Comparison of ENCODE assay signal across 19 cellular contexts in the genomic region with DNA sequence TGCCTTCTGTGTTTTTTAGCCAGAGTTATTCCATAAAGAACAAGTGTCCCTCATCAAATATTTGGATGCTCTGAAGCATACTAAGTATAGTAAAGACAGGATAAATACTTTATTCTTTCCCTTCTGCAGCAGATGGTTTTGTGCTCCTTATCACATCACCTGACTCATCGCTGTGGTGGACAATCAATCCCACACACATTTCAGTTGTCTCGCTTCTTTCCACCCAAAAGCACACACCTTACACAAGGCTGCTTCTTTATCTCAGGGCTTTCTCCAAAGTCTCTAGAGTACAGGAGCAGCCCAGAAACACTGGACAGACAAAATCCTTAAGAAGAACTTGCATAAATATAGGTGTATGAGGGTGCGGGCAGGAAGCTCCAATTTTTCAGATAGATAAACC. TPM values are rescaled to one million over a fixed set of nuclear protein-coding genes. Genes with fewer than 3 reads are reported as not detected.
A peak's percentile ranks its signal among the peaks of the same experiment; 100 is the strongest.
DNase-seq lines count a peak whose midpoint lies in the region; ATAC-seq, FAIRE-seq and TF ChIP-seq lines count a peak whose summit lies in the region.
"Had no signal": no experiment of that assay in that cellular context is flagged by ENCODE, and none has a peak within 500 bp of the region (broad histone marks: within the 10 kb centered on the region; RNA-seq: fewer than 3 reads in every experiment).

No MANE protein-coding gene starts in this region.

- CTCF ChIA-PET in HepG2 (lab: Yijun Ruan, JAX; ENCODE audit: low intra/inter-chr PET ratio, low total read pairs) (no interaction called here), IMR-90 (lab: Yijun Ruan, JAX) (no interaction called here), K562 (lab: Yijun Ruan, JAX; ENCODE audit: low intra/inter-chr PET ratio) (no interaction called here)

- H3K27ac ChIP-seq in HepG2 (ENCODE audit: extremely low read length, insufficient read depth, low read length): peak overlapping the region; percentile 13
- no peak overlapping the region for H3K27ac ChIP-seq in right lobe of liver
- no peak overlapping the region for H3K27ac ChIP-seq in IMR-90 (ENCODE audit: insufficient read depth, low read length)
- H3K27ac ChIP-seq in K562 (ENCODE audit: extremely low read depth, low read depth, low read length): no peak overlapping the region

- H3K9ac ChIP-seq in HepG2 (ENCODE audit: insufficient read depth, low read depth, low read length) (no peak overlapping the region), IMR-90 (ENCODE audit: low read depth, low read length) (no peak overlapping the region), K562 (ENCODE audit: insufficient read depth in 1 of 2, low read depth in 2 of 2, low read length in 2 of 2) (no peak overlapping the region)

- H3K4me1 Mint-ChIP-seq in type B pancreatic cell (ENCODE audit: unreplicated experiment): peaks cover 34% of the 10 kb centered on the region
- peaks cover 7% of the 10 kb centered on the region for H3K4me1 Mint-ChIP-seq in activated T-cell treated with anti-CD3 and anti-CD28 coated beads, Interleukin-2, amount 50 U/mL, for 24 hours (ENCODE audit: low read depth)
- H3K4me1 Mint-ChIP-seq: B cell had no signal

- TF ChIP-seq POLR2A in HepG2 (IDR thresholded peaks at IDR 0.05; ENCODE audit: insufficient read depth in 1 of 2, low read depth in 2 of 2, low read length in 2 of 2) (no peak), right lobe of liver (IDR thresholded peaks at IDR 0.05) (no peak), IMR-90 (IDR thresholded peaks at IDR 0.05; ENCODE audit: low read depth, low read length) (no peak), K562 (conservative IDR thresholded peaks at IDR 0.05) (no peak)

- H3K9me1 ChIP-seq in IMR-90 (ENCODE audit: insufficient read depth, low read length) (peaks cover 2% of the 10 kb centered on the region; the same call in 1 of the 2 replicates), K562 (ENCODE audit: control insufficient read depth, insufficient read depth, low read length) (no peaks in the 10 kb centered on the region)

- no peak overlapping the region for H4K5ac ChIP-seq in IMR-90 (ENCODE audit: low read depth, low read length)

- TF ChIP-seq CTCF in HepG2 (CRISPR knock-in tag; IDR thresholded peaks at IDR 0.05) (no peak), right lobe of liver (IDR thresholded peaks at IDR 0.05) (no peak), IMR-90 (conservative IDR thresholded peaks at IDR 0.05; ENCODE audit: low read depth, low read length) (no peak), K562 (IDR thresholded peaks at IDR 0.05 in 2 of 3, conservative IDR thresholded peaks at IDR 0.05 in 1 of 3; ENCODE audit: insufficient read depth in 2 of 3, low read depth in 1 of 3, low read length in 3 of 3) (no peak), type B pancreatic cell (conservative IDR thresholded peaks at IDR 0.05) (no peak)

- H3K4me3 ChIP-seq in HepG2 (replicated peaks in 1 of 3; ENCODE audit: insufficient read depth in 1 of 3, low read depth in 2 of 3, low read length in 3 of 3) (no peak overlapping the region), right lobe of liver (no peak overlapping the region), IMR-90 (ENCODE audit: insufficient read depth, low read depth, low read length) (no peak overlapping the region), K562 (no peak overlapping the region)
- H3K4me3 ChIP-seq: HAP-1 had no signal

- H3K23ac ChIP-seq in IMR-90 (ENCODE audit: low read depth, low read length): no peak overlapping the region

- peak overlapping the region; percentile 46; the same call in 1 of the 2 replicates for H3K14ac ChIP-seq in IMR-90 (replicated peaks; ENCODE audit: low read depth, low read length)

- no peak overlapping the region for H3K4me2 ChIP-seq in HepG2 (ENCODE audit: low read depth, low read length)
- H3K4me2 ChIP-seq in IMR-90 (ENCODE audit: low read depth, low read length): no peak overlapping the region
- peak overlapping the region; percentile 40 for H3K4me2 ChIP-seq in K562 (ENCODE audit: insufficient read depth, low read length)

- H2AK9ac ChIP-seq in IMR-90 (replicated peaks; ENCODE audit: low read depth, low read length, poor library complexity): no peak overlapping the region

- POLR2A ChIA-PET in HepG2 (lab: Yijun Ruan, JAX) (no interaction called here), IMR-90 (lab: Charles Lee; ENCODE audit: unreplicated experiment) (no interaction called here), K562 (lab: Yijun Ruan, JAX) (no interaction called here)

- H3K4ac ChIP-seq in IMR-90 (ENCODE audit: low read depth, low read length): no peak overlapping the region

- no peak overlapping the region for H2BK5ac ChIP-seq in IMR-90 (ENCODE audit: low read depth, low read length, poor library complexity, severe bottlenecking)

- no peak overlapping the region for H2BK15ac ChIP-seq in IMR-90 (ENCODE audit: low read depth, low read length)

- H3K27me3 Mint-ChIP-seq in type B pancreatic cell: no peaks in the 10 kb centered on the region
- H3K27me3 Mint-ChIP-seq in activated T-cell treated with anti-CD3 and anti-CD28 coated beads, Interleukin-2, amount 50 U/mL, for 24 hours: peaks cover 40% of the 10 kb centered on the region

- H2AFZ ChIP-seq in HepG2 (ENCODE audit: low read length) (no peak overlapping the region), IMR-90 (replicated peaks; ENCODE audit: low read length, poor library complexity) (no peak overlapping the region), K562 (ENCODE audit: low read depth, low read length) (no peak overlapping the region)

- in situ Hi-C loops in HepG2 (cut with HindIII; ENCODE audit: extremely low pct_ligation_motif_present, low pct_unique_long_range_greater_than_20kb): no loop called here
- in situ Hi-C loops in IMR-90 (cut with MboI; ENCODE audit: low sequenced_read_pairs): no loop called here
- in situ Hi-C loops in K562 (cut with MboI): no loop called here

- H4K20me1 ChIP-seq in HepG2 (ENCODE audit: insufficient read depth, low read length): peaks cover 5% of the 10 kb centered on the region; the same call in 1 of the 2 replicates
- H4K20me1 ChIP-seq in IMR-90 (ENCODE audit: insufficient read depth, low read length): peaks cover 33% of the 10 kb centered on the region
- H4K20me1 ChIP-seq in K562 (replicated peaks; ENCODE audit: control insufficient read depth, insufficient read depth, low read length): peaks cover 23% of the 10 kb centered on the region

- dilution Hi-C loops in IMR-90 (cut with HindIII; ENCODE audit: low sequenced_read_pairs, unreplicated experiment): no loop called here

- no peak overlapping the region for H2BK120ac ChIP-seq in IMR-90 (ENCODE audit: low read depth, low read length)

- no peak overlapping the region for H4K91ac ChIP-seq in IMR-90 (ENCODE audit: insufficient read depth, low read depth, low read length)

- H3K4me1 ChIP-seq in HepG2 (ENCODE audit: insufficient read depth, low read length): peaks cover 24% of the 10 kb centered on the region
- no peaks in the 10 kb centered on the region for H3K4me1 ChIP-seq in right lobe of liver
- H3K4me1 ChIP-seq in IMR-90 (ENCODE audit: control insufficient read depth, insufficient read depth, low read length): peaks cover 9% of the 10 kb centered on the region
- peaks cover 21 to 48% of the 10 kb centered on the region in 2 experiments; a peak in 4 of 5 replicates for H3K4me1 ChIP-seq in K562 (replicated peaks in 1 of 2; ENCODE audit: control insufficient read depth in 2 of 2, insufficient read depth in 2 of 2, low read length in 2 of 2)

- no peaks in the 10 kb centered on the region for H3K27me3 ChIP-seq in HepG2 (ENCODE audit: control insufficient read depth in 1 of 2, insufficient read depth in 2 of 2, low read length in 2 of 2)
- peaks cover 0 to 3% of the 10 kb centered on the region in 2 donors for H3K27me3 ChIP-seq in right lobe of liver
- no peaks in the 10 kb centered on the region for H3K27me3 ChIP-seq in IMR-90 (ENCODE audit: control insufficient read depth, insufficient read depth, low read length)
- no peaks in the 10 kb centered on the region for H3K27me3 ChIP-seq in K562 (ENCODE audit: control insufficient read depth in 2 of 2, insufficient read depth in 2 of 2, low read length in 2 of 2)

- peaks cover 11 to 56% of the 10 kb centered on the region in 2 experiments; a peak in 3 of 4 replicates for H3K79me1 ChIP-seq in IMR-90 (ENCODE audit: low read depth in 1 of 2, low read length in 2 of 2)

- no peak overlapping the region for H3K18ac ChIP-seq in IMR-90 (ENCODE audit: low read depth, low read length)

- intact Hi-C loops in HepG2 (cut with micrococcal nuclease; ENCODE audit: unreplicated experiment) (no loop called here), right lobe of liver (cut with DNase I) (no loop called here), IMR-90 (cut with micrococcal nuclease) (no loop called here), K562 (cut with micrococcal nuclease) (loop anchor here (10.0 kb wide), 1 partner anchor 288 kb away; the partner anchor contains the start of gene STK31)

- no peak overlapping the region for H3K4me3 Mint-ChIP-seq in type B pancreatic cell
- no peak overlapping the region for H3K4me3 Mint-ChIP-seq in activated T-cell treated with anti-CD3 and anti-CD28 coated beads, Interleukin-2, amount 50 U/mL, for 24 hours
- H3K4me3 Mint-ChIP-seq: B cell; CD4-positive, alpha-beta T cell had no signal

- H2AK5ac ChIP-seq in IMR-90 (ENCODE audit: low read depth, low read length): no peak overlapping the region

- H3K79me2 ChIP-seq in HepG2 (ENCODE audit: insufficient read depth, low read length): peaks cover 83% of the 10 kb centered on the region
- H3K79me2 ChIP-seq in K562 (ENCODE audit: control insufficient read depth, insufficient read depth, low read length): peaks cover 88% of the 10 kb centered on the region

- ATAC-seq in HepG2 (no peak), right lobe of liver (no peak), IMR-90 (ENCODE audit: low read depth) (no peak), K562 (peak; percentile 68), HG03097 (IDR thresholded peaks at IDR 0.05; ENCODE audit: low FRiP score, unreplicated experiment) (no peak)
- no peak for ATAC-seq in activated naive CD4-positive, alpha-beta T cell treated with anti-CD3 and anti-CD28 coated beads, Interleukin-2, amount 50 U/mL, for 72 hours
- ATAC-seq: Panc1 had no signal

- no peak overlapping the region for H2BK20ac ChIP-seq in IMR-90 (ENCODE audit: low read depth, low read length)

- peak overlapping the region; percentile 4 for H3K27ac Mint-ChIP-seq in type B pancreatic cell
- no peak overlapping the region for H3K27ac Mint-ChIP-seq in activated T-cell treated with anti-CD3 and anti-CD28 coated beads, Interleukin-2, amount 50 U/mL, for 24 hours
- no peak overlapping the region for H3K27ac Mint-ChIP-seq in activated naive CD4-positive, alpha-beta T cell treated with anti-CD3 and anti-CD28 coated beads, Interleukin-2, amount 50 U/mL, for 72 hours
- H3K27ac Mint-ChIP-seq: B cell; CD4-positive, alpha-beta T cell had no signal

- H3K36me3 ChIP-seq in HepG2 (replicated peaks in 1 of 2; ENCODE audit: control insufficient read depth in 1 of 2, insufficient read depth in 2 of 2, low read length in 2 of 2): 0 out of 5 replicates have a peak, but pooled peaks cover 0 to 3% of the 10 kb centered on the region in 2 experiments
- H3K36me3 ChIP-seq in right lobe of liver: no peaks in the 10 kb centered on the region
- H3K36me3 ChIP-seq in IMR-90 (ENCODE audit: control insufficient read depth, insufficient read depth, low read length): no peaks in the 10 kb centered on the region; the same call in 1 of the 2 replicates
- H3K36me3 ChIP-seq in K562 (ENCODE audit: control insufficient read depth, insufficient read depth, low read length): peaks cover 7% of the 10 kb centered on the region; the same call in 1 of the 3 replicates

- H3K9me3 Mint-ChIP-seq in type B pancreatic cell: no peaks in the 10 kb centered on the region
- no peaks in the 10 kb centered on the region for H3K9me3 Mint-ChIP-seq in activated T-cell treated with anti-CD3 and anti-CD28 coated beads, Interleukin-2, amount 50 U/mL, for 24 hours
- no peaks in the 10 kb centered on the region for H3K9me3 Mint-ChIP-seq in activated naive CD4-positive, alpha-beta T cell treated with anti-CD3 and anti-CD28 coated beads, Interleukin-2, amount 50 U/mL, for 72 hours
- H3K9me3 Mint-ChIP-seq: CD4-positive, alpha-beta T cell had no signal

- DNase-seq in HepG2 (ENCODE audit: low spot score) (no peak), right lobe of liver (no peak), IMR-90 (peak; percentile 63), K562 (ENCODE audit: extremely low read depth in 1 of 4, low spot score in 3 of 4) (peak; percentile 60 to 83 (median 68)), type B pancreatic cell (ENCODE audit: extremely low spot score, unreplicated experiment) (no peak)
- no peak for DNase-seq in activated T-cell treated with anti-CD3 and anti-CD28 coated beads, Interleukin-2, amount 50 U/mL, for 24 hours
- DNase-seq in activated naive CD4-positive, alpha-beta T cell treated with anti-CD3 and anti-CD28 coated beads, Interleukin-2, amount 50 U/mL, for 72 hours (ENCODE audit: low spot score in 2 of 2): no peak
- DNase-seq: CD4-positive, alpha-beta T cell; DMS79 treated with DMSO at 0.1 percent for 48 hours; NCI-H1048; NCI-H146; NCI-H2081 treated with DMSO at 0.1 percent for 48 hours; NCI-H2227 treated with DMSO at 0.1 percent for 48 hours; Right ventricle myocardium superior had no signal

- H4K8ac ChIP-seq in IMR-90 (ENCODE audit: low read depth in 2 of 2, low read length in 2 of 2): no peak overlapping the region

- no peak overlapping the region for H3K56ac ChIP-seq in IMR-90 (ENCODE audit: extremely low read depth, insufficient read depth, low read length)

- BruUV-seq in HepG2 (replicated peaks; lab: Mats Ljungman, UMichigan) (no TSS peak), IMR-90 (replicated peaks; lab: Mats Ljungman, UMichigan) (no TSS peak), K562 (replicated peaks; lab: Mats Ljungman, UMichigan) (no TSS peak)

- no peak for TF ChIP-seq RAD21 in HepG2 (CRISPR knock-in tag; IDR thresholded peaks at IDR 0.05)
- TF ChIP-seq RAD21 in IMR-90 (IDR thresholded peaks at IDR 0.05; ENCODE audit: low read length): no peak
- TF ChIP-seq RAD21 in K562 (CRISPR knock-in tag; conservative IDR thresholded peaks at IDR 0.05 in 1 of 2, IDR thresholded peaks at IDR 0.05 in 1 of 2): no peak

- FAIRE-seq in HepG2 (lab: Jason Lieb, UNC) (no peak), K562 (lab: Jason Lieb, UNC) (peak; percentile 88)
- FAIRE-seq: D721Med had no signal

- H3K9me3 ChIP-seq in HepG2 (ENCODE audit: low read length) (no peaks in the 10 kb centered on the region), right lobe of liver (no peaks in the 10 kb centered on the region), IMR-90 (ENCODE audit: control insufficient read depth, insufficient read depth, low read length) (no peaks in the 10 kb centered on the region), K562 (replicated peaks; ENCODE audit: control insufficient read depth, insufficient read depth, low read depth, low read length) (no peaks in the 10 kb centered on the region)
- H3K9me3 ChIP-seq: HAP-1 had no signal

- TF ChIP-seq EP300 in HepG2 (IDR thresholded peaks at IDR 0.05; ENCODE audit: low read depth in 2 of 2, low read length in 2 of 2): no peak
- TF ChIP-seq EP300 in HepG2 (CRISPR knock-in tag; IDR thresholded peaks at IDR 0.05; ENCODE audit: borderline replicate concordance): no peak
- TF ChIP-seq EP300 in K562 (IDR thresholded peaks at IDR 0.05; ENCODE audit: low read length): peak; percentile 83

- peaks cover 8% of the 10 kb centered on the region for H3K36me3 Mint-ChIP-seq in type B pancreatic cell
- no peaks in the 10 kb centered on the region for H3K36me3 Mint-ChIP-seq in activated T-cell treated with anti-CD3 and anti-CD28 coated beads, Interleukin-2, amount 50 U/mL, for 24 hours (ENCODE audit: low read depth)
- H3K36me3 Mint-ChIP-seq in activated naive CD4-positive, alpha-beta T cell treated with anti-CD3 and anti-CD28 coated beads, Interleukin-2, amount 50 U/mL, for 72 hours: no peaks in the 10 kb centered on the region

- WGBS in HepG2 (ENCODE audit: low lambda C conversion rate): 95% methylated on average over 3 of the region's 3 CpGs
- 85% methylated on average over 3 of the region's 3 CpGs for WGBS in right lobe of liver (ENCODE audit: insufficient coverage, low coverage, low lambda C conversion rate, missing lambda C conversion rate)
- 60% methylated on average over 1 of the region's 3 CpGs; no CpG with 5 or more reads in 1 of the 2 experiments for WGBS in IMR-90 (ENCODE audit: extremely low coverage in 2 of 2, insufficient read length in 1 of 2), 2 experiments
- 0% methylated on average over 3 of the region's 3 CpGs for WGBS in K562 (ENCODE audit: insufficient coverage, low coverage, missing lambda C conversion rate)

RNA-seq across cellular contexts. Expression of gene IGF2BP3, which starts 43.4 kb away (rescaled TPM):
- total RNA-seq in HepG2 (2016; rRNA removed; fragmentation: Illumina TruSeq; extraction: Trizol) (37.7 and 51.2 TPM in 2 replicates), right lobe of liver (under 1 TPM in 5 of 6 experiments, not detected in 1; 0.12 to 0.64 (median 0.19) TPM), IMR-90 (2012; rRNA removed) (59.3 and 94.2 TPM in 2 replicates), K562 (2014; rRNA removed) (46.0 and 49.5 TPM in 2 replicates), K562 (2014; rRNA removed; fragmentation: Illumina TruSeq; extraction: Trizol) (79.0 and 82.8 TPM in 2 replicates), K562 (2015; rRNA removed; fragmentation: Illumina TruSeq; extraction: Trizol) (62.9 and 71.4 TPM in 2 replicates), K562 (2021) (61.2 and 62.9 TPM in 2 replicates), type B pancreatic cell (ENCODE audit: low replicate concordance) (99.3 and 107 TPM in 2 replicates)
- 71.8 and 87.5 TPM in 2 replicates for total RNA-seq in HepG2 (2016; cell fraction: cytosol; rRNA removed; fragmentation: Illumina TruSeq; extraction: Trizol; ENCODE audit: low read depth)
- total RNA-seq in HepG2 (2016; cell fraction: insoluble cytoplasmic fraction; rRNA removed; fragmentation: Illumina TruSeq; extraction: Trizol): 37.5 and 48.2 TPM in 2 replicates
- total RNA-seq in HepG2 (2016; cell fraction: membrane; rRNA removed; fragmentation: Illumina TruSeq; extraction: Trizol): 36.5 and 37.4 TPM in 2 replicates
- total RNA-seq in HepG2 (2016; cell fraction: nucleus; rRNA removed; fragmentation: Illumina TruSeq; extraction: Trizol): 54.6 and 65.1 TPM in 2 replicates
- polyA plus RNA-seq in HepG2 (2011; rRNA removed) (33.5 and 39.5 TPM in 2 replicates), IMR-90 (2012; rRNA removed) (47.6 and 50.9 TPM in 2 replicates), K562 (2011; rRNA removed) (53.2 and 61.4 TPM in 2 replicates), K562 (2014; fragmentation: Illumina TruSeq; extraction: Trizol) (67.9 and 88.1 TPM in 2 replicates), K562 (2014; fragmentation: Nextera tagmentation; extraction: Ambion mirVana) (1 to 10 TPM; 8.4 to 8.5 TPM), K562 (2014; rRNA removed) (45.3 and 55.8 TPM in 2 replicates)
- 28.4 and 31.3 TPM in 2 replicates for polyA plus RNA-seq in HepG2 (2011; cell fraction: cytosol; rRNA removed)
- 39.8 and 40.6 TPM in 2 replicates for polyA plus RNA-seq in HepG2 (2011; cell fraction: nucleus; rRNA removed)
- 30.9 and 39.1 TPM in 2 replicates for polyA plus RNA-seq in HepG2 (2012)
- 4.7 and 5.5 TPM in 2 replicates for polyA plus RNA-seq in HepG2 (2016; cell fraction: cytosol; fragmentation: Illumina TruSeq; extraction: Trizol; ENCODE audit: low read depth)
- 55.0 and 58.1 TPM in 2 replicates for polyA plus RNA-seq in HepG2 (2016; cell fraction: insoluble cytoplasmic fraction; fragmentation: Illumina TruSeq; extraction: Trizol; ENCODE audit: low read depth)
- polyA plus RNA-seq in HepG2 (2016; cell fraction: membrane; fragmentation: Illumina TruSeq; extraction: Trizol; ENCODE audit: low read depth): 15.7 and 16.9 TPM in 2 replicates
- polyA plus RNA-seq in HepG2 (2016; cell fraction: nucleus; fragmentation: Illumina TruSeq; extraction: Trizol; ENCODE audit: insufficient read depth, low read depth): 65.0 and 67.9 TPM in 2 replicates
- polyA minus RNA-seq in HepG2 (2011; rRNA and poly(A)+ RNA removed; ENCODE audit: low replicate concordance): 53.1 and 80.7 TPM in 2 replicates
- 52.8 and 73.7 TPM in 2 replicates for polyA minus RNA-seq in HepG2 (2011; cell fraction: cytosol; rRNA and poly(A)+ RNA removed)
- polyA minus RNA-seq in HepG2 (2011; cell fraction: nucleus; rRNA and poly(A)+ RNA removed): 108 and 117 TPM in 2 replicates
- 13.2 and 16.4 TPM in 2 replicates for polyA plus RNA-seq in IMR-90 (2012; cell fraction: cytosol; rRNA removed)
- 34.2 and 98.3 TPM in 2 replicates for polyA plus RNA-seq in IMR-90 (2012; cell fraction: nucleus; rRNA removed; ENCODE audit: low replicate concordance)
- total RNA-seq in K562 (2011; cell fraction: chromatin; rRNA removed; ENCODE audit: low replicate concordance): 95.3 and 272 TPM in 2 replicates
- 53.0 and 62.1 TPM in 2 replicates for total RNA-seq in K562 (2011; cell fraction: nucleolus; rRNA removed)
- 111 and 181 TPM in 2 replicates for total RNA-seq in K562 (2011; cell fraction: nucleoplasm; rRNA removed)
- polyA plus RNA-seq in K562 (2011; cell fraction: cytosol; rRNA removed): 34.6 and 39.6 TPM in 2 replicates
- 46.4 and 48.8 TPM in 2 replicates for polyA plus RNA-seq in K562 (2011; cell fraction: nucleus; rRNA removed)
- 38.8 and 43.7 TPM in 2 replicates for polyA plus RNA-seq in K562 (2012)
- 92.7 and 97.6 TPM in 2 replicates for polyA minus RNA-seq in K562 (2011; rRNA and poly(A)+ RNA removed)
- 46.0 and 65.1 TPM in 2 replicates for polyA minus RNA-seq in K562 (2011; cell fraction: cytosol; rRNA and poly(A)+ RNA removed)
- 38.0 and 61.4 TPM in 2 replicates for polyA minus RNA-seq in K562 (2011; cell fraction: nucleus; rRNA and poly(A)+ RNA removed)
- under 1 TPM; 0.39 to 0.56 TPM for total RNA-seq in activated naive CD4-positive, alpha-beta T cell treated with anti-CD3 and anti-CD28 coated beads, Interleukin-2, amount 50 U/mL, for 72 hours
- total RNA-seq: CD4-positive, alpha-beta T cell; Right ventricle myocardium superior had no signal

Comparison
In these comparisons a context has a peak if more than half of its experiments do, and no peak if none do; other contexts are left out.
1. RNA of gene IGF2BP3, which starts 43.4 kb away (total RNA-seq): 99.3 to 107 TPM in type B pancreatic cell, 46.0 to 272 TPM in K562, 59.3 to 94.2 TPM in IMR-90 and 36.5 to 87.5 TPM in HepG2; 0.39 to 0.56 TPM in activated naive CD4-positive, alpha-beta T cell treated with anti-CD3 and anti-CD28 coated beads, Interleukin-2, amount 50 U/mL, for 72 hours and 0.12 to 0.64 TPM in right lobe of liver; every median in the first group is over 10 times any median in the second.
2. DNase-seq: peak in IMR-90 (single experiment) and K562 (4 of 4); none in HepG2 (single experiment), right lobe of liver (0 of 3), type B pancreatic cell (single experiment), activated T-cell treated with anti-CD3 and anti-CD28 coated beads, Interleukin-2, amount 50 U/mL, for 24 hours (single experiment) and activated naive CD4-positive, alpha-beta T cell treated with anti-CD3 and anti-CD28 coated beads, Interleukin-2, amount 50 U/mL, for 72 hours (0 of 2).
3. Of the 241 proteins assayed by ChIP-seq in both HepG2 and K562: peak only in HepG2: none; only in K562: ATF3, ATF7, BHLHE40, CREM, DPF2, EP300 and 21 more; in both: none; in neither: 208; mixed calls (peak in some experiments, not most) for 6.